ENCODE assay signal across 1 cellular context in the genomic region with DNA sequence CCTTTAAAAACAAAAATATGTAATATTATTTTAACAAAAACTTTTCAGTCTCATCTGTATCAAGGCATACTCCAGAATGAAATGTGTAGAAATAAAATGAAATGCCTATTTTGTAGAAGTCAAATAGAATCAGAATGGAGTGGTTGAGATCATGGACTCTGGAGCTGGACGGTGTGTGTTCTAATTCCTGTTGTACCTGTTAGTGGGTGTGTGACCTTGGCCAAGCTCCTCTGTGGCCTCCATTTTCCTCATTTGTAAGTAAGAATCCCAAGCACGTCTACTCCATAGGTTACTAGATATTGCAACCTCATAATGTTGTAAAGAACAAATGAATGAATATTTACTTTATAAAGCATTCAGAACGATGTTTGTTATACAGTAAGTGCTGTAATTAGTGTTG.
TF ChIP-seq lines count a peak whose summit lies in the region.

No MANE protein-coding gene starts in this region.

TF ChIP-seq in SK-N-SH treated with all-trans-retinoic acid at 6 μM for 48 hours, 23 proteins besides CTCF, POLR2A, EP300 and RAD21 (continued from another document):
- TF ChIP-seq, protein P1, sequence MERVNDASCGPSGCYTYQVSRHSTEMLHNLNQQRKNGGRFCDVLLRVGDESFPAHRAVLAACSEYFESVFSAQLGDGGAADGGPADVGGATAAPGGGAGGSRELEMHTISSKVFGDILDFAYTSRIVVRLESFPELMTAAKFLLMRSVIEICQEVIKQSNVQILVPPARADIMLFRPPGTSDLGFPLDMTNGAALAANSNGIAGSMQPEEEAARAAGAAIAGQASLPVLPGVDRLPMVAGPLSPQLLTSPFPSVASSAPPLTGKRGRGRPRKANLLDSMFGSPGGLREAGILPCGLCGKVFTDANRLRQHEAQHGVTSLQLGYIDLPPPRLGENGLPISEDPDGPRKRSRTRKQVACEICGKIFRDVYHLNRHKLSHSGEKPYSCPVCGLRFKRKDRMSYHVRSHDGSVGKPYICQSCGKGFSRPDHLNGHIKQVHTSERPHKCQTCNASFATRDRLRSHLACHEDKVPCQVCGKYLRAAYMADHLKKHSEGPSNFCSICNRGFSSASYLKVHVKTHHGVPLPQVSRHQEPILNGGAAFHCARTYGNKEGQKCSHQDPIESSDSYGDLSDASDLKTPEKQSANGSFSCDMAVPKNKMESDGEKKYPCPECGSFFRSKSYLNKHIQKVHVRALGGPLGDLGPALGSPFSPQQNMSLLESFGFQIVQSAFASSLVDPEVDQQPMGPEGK (CRISPR knock-in tag; IDR thresholded peaks at IDR 0.05; ENCODE audit: borderline replicate concordance) = no peak
TF ChIP-seq in SK-N-SH treated with all-trans-retinoic acid at 6 μM for 48 hours: peak in this region for 0.
